Comparison of ENCODE assay signal across 33 cellular contexts in the genomic region with DNA sequence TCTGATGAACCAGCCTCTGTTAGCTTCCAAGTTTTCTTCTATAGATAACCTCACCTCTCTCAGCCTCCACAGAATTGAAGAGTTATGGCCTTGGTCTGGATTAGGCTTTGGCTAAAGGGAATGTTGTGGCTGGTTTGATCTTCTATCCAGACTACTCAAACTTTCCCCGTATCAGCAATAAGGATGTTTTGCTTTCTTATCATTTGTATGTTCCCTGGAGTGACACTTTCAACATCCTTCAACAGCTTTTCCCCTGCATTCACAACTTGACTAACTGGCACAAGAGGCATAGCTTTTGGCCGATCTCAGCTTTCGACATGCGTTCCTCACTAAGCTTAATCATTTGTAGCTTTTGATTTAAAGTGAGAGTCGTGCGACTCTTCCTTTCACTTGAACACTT.
"Had no signal": no experiment of that assay in that cellular context is flagged by ENCODE, and none has a peak within 500 bp of the region (broad histone marks: within the 10 kb centered on the region; RNA-seq: fewer than 3 reads in every experiment).

No MANE protein-coding gene starts in this region.

- ATAC-seq: activated CD4-positive, alpha-beta T cell treated with anti-CD3 and anti-CD28 coated beads for 36 hours; activated CD8-positive, alpha-beta memory T cell treated with anti-CD3 and anti-CD28 coated beads, Interleukin-2, amount 10 ng/mL, durations not matched to agents 7 days and 5 days; activated CD8-positive, alpha-beta T cell treated with anti-CD3 and anti-CD28 coated beads, Interleukin-2, amount 10 ng/mL, durations not matched to agents 7 days and 5 days; activated naive CD8-positive, alpha-beta T cell treated with anti-CD3 and anti-CD28 coated beads, Interleukin-2, amount 50 U/mL, for 24 hours; T-cell had no signal

- H3K36me3 ChIP-seq: adrenal gland, brain microvascular endothelial cell, esophagus muscularis mucosa had no signal

- H3K27ac ChIP-seq: adrenal gland, brain microvascular endothelial cell, coronary artery, dorsolateral prefrontal cortex, esophagus muscularis mucosa had no signal

- H3K27ac Mint-ChIP-seq: activated CD4-positive, alpha-beta memory T cell treated with anti-CD3 and anti-CD28 coated beads for 36 hours; activated CD4-positive, alpha-beta T cell treated with anti-CD3 and anti-CD28 coated beads for 36 hours; activated CD4-positive, alpha-beta T cell treated with anti-CD3 and anti-CD28 coated beads, Interleukin-2, amount 10 ng/mL, durations not matched to agents 24 days and 14 days; activated CD8-positive, alpha-beta memory T cell treated with anti-CD3 and anti-CD28 coated beads, Interleukin-2, amount 10 ng/mL, durations not matched to agents 7 days and 5 days; activated CD8-positive, alpha-beta T cell treated with anti-CD3 and anti-CD28 coated beads, Interleukin-2, amount 10 ng/mL, durations not matched to agents 7 days and 5 days; activated naive CD4-positive, alpha-beta T cell treated with anti-CD3 and anti-CD28 coated beads for 36 hours; activated naive CD4-positive, alpha-beta T cell treated with anti-CD3 and anti-CD28 coated beads, Interleukin-2, amount 50 U/mL, for 24 hours; activated naive CD8-positive, alpha-beta T cell treated with anti-CD3 and anti-CD28 coated beads for 36 hours; activated naive CD8-positive, alpha-beta T cell treated with anti-CD3 and anti-CD28 coated beads, Interleukin-2, amount 50 U/mL, for 24 hours; activated T-helper 1 cell treated with anti-CD3 and anti-CD28 coated beads, Interleukin-12 subunit alpha, Interleukin-12 subunit beta, Interleukin-2, Interleukin-4 antibody, amounts not matched to agents 30 ng/mL and 10 ng/mL and 1 ng/mL, durations not matched to agents 14 hours and 24 hours and 36 hours; activated T-helper 2 cell treated with anti-CD3 and anti-CD28 coated beads, Interferon-gamma antibody, Interleukin-2, Interleukin-4, amounts not matched to agents 10 μg/mL and 5 μg/mL and 100 μg/mL, durations not matched to agents 14 hours and 24 hours and 36 hours; dendritic cell treated with granulocyte-macrophage colony-stimulating factor and Interleukin-4, amounts not matched to agents 40 ng/mL and 50 ng/mL, for 4 days; endodermal cell; T-cell; T-helper 1 cell treated with Interleukin-12 subunit alpha and Interleukin-12 subunit beta and Interleukin-4 antibody, amounts not matched to agents 30 μg/mL and 1 μg/mL, for 36 hours; T-helper 2 cell treated with Interferon-gamma antibody and Interleukin-4, amounts not matched to agents 5 μg/mL and 100 μg/mL, for 36 hours had no signal

- H3K4me1 ChIP-seq: adrenal gland, esophagus muscularis mucosa had no signal

- H3K27me3 Mint-ChIP-seq: activated CD4-positive, alpha-beta memory T cell treated with anti-CD3 and anti-CD28 coated beads for 36 hours; activated CD4-positive, alpha-beta T cell treated with anti-CD3 and anti-CD28 coated beads for 36 hours; activated CD4-positive, alpha-beta T cell treated with anti-CD3 and anti-CD28 coated beads, Interleukin-2, amount 10 ng/mL, durations not matched to agents 24 days and 14 days; activated CD8-positive, alpha-beta memory T cell treated with anti-CD3 and anti-CD28 coated beads, Interleukin-2, amount 10 ng/mL, durations not matched to agents 7 days and 5 days; activated naive CD4-positive, alpha-beta T cell treated with anti-CD3 and anti-CD28 coated beads, Interleukin-2, amount 50 U/mL, for 24 hours; activated naive CD8-positive, alpha-beta T cell treated with anti-CD3 and anti-CD28 coated beads for 36 hours; activated naive CD8-positive, alpha-beta T cell treated with anti-CD3 and anti-CD28 coated beads, Interleukin-2, amount 50 U/mL, for 24 hours; central memory CD8-positive, alpha-beta T cell; dendritic cell treated with granulocyte-macrophage colony-stimulating factor and Interleukin-4, amounts not matched to agents 40 ng/mL and 50 ng/mL, for 4 days; T-cell had no signal

- H3K9me3 ChIP-seq: adrenal gland, esophagus muscularis mucosa had no signal

- H3K4me1 Mint-ChIP-seq: activated CD4-positive, alpha-beta T cell treated with anti-CD3 and anti-CD28 coated beads for 36 hours; activated CD8-positive, alpha-beta memory T cell treated with anti-CD3 and anti-CD28 coated beads, Interleukin-2, amount 10 ng/mL, durations not matched to agents 7 days and 5 days; activated naive CD4-positive, alpha-beta T cell treated with anti-CD3 and anti-CD28 coated beads, Interleukin-2, amount 50 U/mL, for 24 hours; central memory CD8-positive, alpha-beta T cell; T-cell had no signal

- H3K4me3 Mint-ChIP-seq: activated CD4-positive, alpha-beta memory T cell treated with anti-CD3 and anti-CD28 coated beads for 36 hours; activated CD4-positive, alpha-beta T cell treated with anti-CD3 and anti-CD28 coated beads for 36 hours; activated CD4-positive, alpha-beta T cell treated with anti-CD3 and anti-CD28 coated beads, Interleukin-2, amount 10 ng/mL, durations not matched to agents 24 days and 14 days; activated CD8-positive, alpha-beta memory T cell treated with anti-CD3 and anti-CD28 coated beads, Interleukin-2, amount 10 ng/mL, durations not matched to agents 7 days and 5 days; activated CD8-positive, alpha-beta T cell treated with anti-CD3 and anti-CD28 coated beads, Interleukin-2, amount 10 ng/mL, durations not matched to agents 7 days and 5 days; activated naive CD4-positive, alpha-beta T cell treated with anti-CD3 and anti-CD28 coated beads for 36 hours; activated naive CD4-positive, alpha-beta T cell treated with anti-CD3 and anti-CD28 coated beads, Interleukin-2, amount 50 U/mL, for 24 hours; activated naive CD8-positive, alpha-beta T cell treated with anti-CD3 and anti-CD28 coated beads for 36 hours; activated naive CD8-positive, alpha-beta T cell treated with anti-CD3 and anti-CD28 coated beads, Interleukin-2, amount 50 U/mL, for 24 hours; activated T-helper 1 cell treated with anti-CD3 and anti-CD28 coated beads, Interleukin-12 subunit alpha, Interleukin-12 subunit beta, Interleukin-2, Interleukin-4 antibody, amounts not matched to agents 30 ng/mL and 10 ng/mL and 1 ng/mL, durations not matched to agents 14 hours and 24 hours and 36 hours; central memory CD8-positive, alpha-beta T cell; dendritic cell treated with granulocyte-macrophage colony-stimulating factor and Interleukin-4, amounts not matched to agents 40 ng/mL and 50 ng/mL, for 4 days; endodermal cell; T-cell; T-helper 1 cell treated with Interleukin-12 subunit alpha and Interleukin-12 subunit beta and Interleukin-4 antibody, amounts not matched to agents 30 μg/mL and 1 μg/mL, for 36 hours; T-helper 2 cell treated with Interferon-gamma antibody and Interleukin-4, amounts not matched to agents 5 μg/mL and 100 μg/mL, for 36 hours had no signal

- H3K27me3 ChIP-seq: adrenal gland, brain microvascular endothelial cell, dorsolateral prefrontal cortex, esophagus muscularis mucosa had no signal

- H3K36me3 Mint-ChIP-seq: activated CD4-positive, alpha-beta memory T cell treated with anti-CD3 and anti-CD28 coated beads for 36 hours; activated CD8-positive, alpha-beta memory T cell treated with anti-CD3 and anti-CD28 coated beads, Interleukin-2, amount 10 ng/mL, durations not matched to agents 7 days and 5 days; activated naive CD8-positive, alpha-beta T cell treated with anti-CD3 and anti-CD28 coated beads for 36 hours had no signal

- H3K4me3 ChIP-seq: adrenal gland, coronary artery, dorsolateral prefrontal cortex, esophagus muscularis mucosa had no signal

- DNase-seq: activated CD4-positive, alpha-beta memory T cell treated with anti-CD3 and anti-CD28 coated beads for 36 hours; activated CD4-positive, alpha-beta T cell treated with anti-CD3 and anti-CD28 coated beads for 36 hours; activated CD4-positive, alpha-beta T cell treated with anti-CD3 and anti-CD28 coated beads, Interleukin-2, amount 10 ng/mL, durations not matched to agents 24 days and 14 days; activated CD4-positive, CD25-positive, alpha-beta regulatory T cell; activated CD4-positive, CD25-positive, alpha-beta regulatory T cell treated with anti-CD3 and anti-CD28 coated beads, Interleukin-2, amount 50 U/mL, for 72 hours; activated CD8-positive, alpha-beta memory T cell treated with anti-CD3 and anti-CD28 coated beads, Interleukin-2, amount 10 ng/mL, durations not matched to agents 7 days and 5 days; activated CD8-positive, alpha-beta memory T cell treated with anti-CD3 and anti-CD28 coated beads, Interleukin-2, amount 50 U/mL, for 4 hours; activated CD8-positive, alpha-beta T cell treated with anti-CD3 and anti-CD28 coated beads, Interleukin-2, amount 10 ng/mL, durations not matched to agents 7 days and 5 days; activated effector memory CD4-positive, alpha-beta T cell treated with anti-CD3 and anti-CD28 coated beads, Interleukin-2, amount 50 U/mL, for 16 hours; activated naive CD4-positive, alpha-beta T cell treated with anti-CD3 and anti-CD28 coated beads for 36 hours; activated naive CD8-positive, alpha-beta T cell treated with anti-CD3 and anti-CD28 coated beads for 36 hours; activated naive CD8-positive, alpha-beta T cell treated with anti-CD3 and anti-CD28 coated beads, Interleukin-2, amount 50 U/mL, for 24 hours; activated T-cell treated with anti-CD3 and anti-CD28 coated beads, Interleukin-2, amount 50 U/mL, for 1 hour; activated T-cell treated with anti-CD3 and anti-CD28 coated beads, Interleukin-2, amount 50 U/mL, for 48 hours; adrenal gland; brain microvascular endothelial cell; dorsolateral prefrontal cortex; effector memory CD4-positive, alpha-beta T cell; endodermal cell; erythroblast; foreskin melanocyte; head of caudate nucleus; SW 1271; T-cell had no signal
